Comparison of ENCODE assay signal across 23 cellular contexts in genomic region chr14:68653754-68654153, GRCh38.
DNase-seq lines count a peak whose midpoint lies in the region; ATAC-seq, FAIRE-seq and TF ChIP-seq lines count a peak whose summit lies in the region.
"Had no signal": no experiment of that assay in that cellular context is flagged by ENCODE, and none has a peak within 500 bp of the region (broad histone marks: within the 10 kb centered on the region; RNA-seq: fewer than 3 reads in every experiment).

No MANE protein-coding gene starts in this region.

- H3K36me3 ChIP-seq in SJCRH30, result no peaks in the 10 kb centered on the region
- H3K36me3 ChIP-seq in transverse colon, result no peaks in the 10 kb centered on the region
- H3K36me3 ChIP-seq: adrenal gland, lower lobe of right lung, right lobe of liver had no signal

- no peaks in the 10 kb centered on the region for H3K27me3 ChIP-seq in SJCRH30
- no peaks in the 10 kb centered on the region for H3K27me3 ChIP-seq in transverse colon
- H3K27me3 ChIP-seq: adrenal gland, right lobe of liver had no signal

- peak overlapping the region in 2 of 3 experiments; percentile 20 to 24 for H3K4me3 Mint-ChIP-seq in nephron
- H3K4me3 Mint-ChIP-seq: CD4-positive, alpha-beta memory T cell; WTC11 had no signal

- intact Hi-C loops in transverse colon (cut with DNase I; ENCODE audit: low total_unique reads), result loop anchor here (10.0 kb wide), 1 partner anchor 109 kb away; no protein-coding TSS in a partner anchor

- FAIRE-seq in frontal cortex (lab: Jason Lieb, UNC), result no peak
- FAIRE-seq: H54, K562, kidney, RCC 7860 had no signal

- peaks cover 94% of the 10 kb centered on the region for H3K4me1 Mint-ChIP-seq in nephron

- 80 to 87% methylated on average over 2 of the region's 2 CpGs for WGBS in transverse colon (ENCODE audit: low coverage in 1 of 2), 2 donors

- TF ChIP-seq EP300 in transverse colon (IDR thresholded peaks at IDR 0.05; ENCODE audit: low read depth), result no peak

- H3K4me3 ChIP-seq in SJCRH30, result no peak overlapping the region
- no peak overlapping the region for H3K4me3 ChIP-seq in transverse colon
- H3K4me3 ChIP-seq: adrenal gland, K562, lower lobe of right lung, right lobe of liver, SK-N-MC had no signal

- no peaks in the 10 kb centered on the region for H3K36me3 Mint-ChIP-seq in nephron (ENCODE audit: low read depth)
- H3K36me3 Mint-ChIP-seq: CD4-positive, alpha-beta memory T cell; WTC11 had no signal

- no peaks in the 10 kb centered on the region for H3K27me3 Mint-ChIP-seq in nephron (ENCODE audit: low read depth)
- H3K27me3 Mint-ChIP-seq: CD4-positive, alpha-beta memory T cell had no signal

- peak overlapping the region; percentile 93 for H3K27ac ChIP-seq in SJCRH30
- H3K27ac ChIP-seq in transverse colon, result peak overlapping the region; percentile 76 to 91 (median 84)
- H3K27ac ChIP-seq: adrenal gland, lower lobe of right lung, right lobe of liver, SK-N-MC had no signal

- H3K4me1 ChIP-seq in SJCRH30, result peaks cover 50% of the 10 kb centered on the region
- H3K4me1 ChIP-seq in transverse colon, result peaks cover 20 to 44% (median 29%) of the 10 kb centered on the region in 4 donors

- no peak for DNase-seq in SJCRH30
- DNase-seq in ecto neural progenitor cell (ENCODE audit: low spot score), result peak; percentile 22
- no peak for DNase-seq in transverse colon
- no peak for DNase-seq in frontal cortex (ENCODE audit: low spot score in 2 of 2)
- DNase-seq: caudate nucleus; CD4-positive, alpha-beta memory T cell; erythroblast; kidney; lower lobe of right lung; NCI-H1436; NCI-H510A treated with DMSO at 0.1 percent for 48 hours; stimulated activated CD4-positive, alpha-beta T cell treated with anti-CD3 and anti-CD28 coated beads, Interleukin-15, amount 100 ng/mL, for 24 hours; substantia nigra had no signal

- H3K9me3 Mint-ChIP-seq in nephron, result no peaks in the 10 kb centered on the region
- H3K9me3 Mint-ChIP-seq: WTC11 had no signal

- in situ Hi-C loops in transverse colon (cut with MboI; ENCODE audit: low pct_ligation_motif_present in 1 of 4, low pct_unique_long_range_greater_than_20kb in 1 of 4, low sequenced_read_pairs in 3 of 4), result no loop called here

- no peaks in the 10 kb centered on the region for H3K9me3 ChIP-seq in SJCRH30 (replicated peaks)
- H3K9me3 ChIP-seq in transverse colon, result no peaks in the 10 kb centered on the region
- H3K9me3 ChIP-seq: adrenal gland, lower lobe of right lung, right lobe of liver had no signal

- no peak for TF ChIP-seq POLR2A in transverse colon (IDR thresholded peaks at IDR 0.05)

- ATAC-seq in GM19463 (IDR thresholded peaks at IDR 0.05; ENCODE audit: unreplicated experiment) (no peak), HG02610 (IDR thresholded peaks at IDR 0.05; ENCODE audit: unreplicated experiment) (no peak)
- ATAC-seq: K562, lower lobe of right lung, right lobe of liver, WTC11 had no signal

- peak overlapping the region; percentile 93 to 98 (median 98) for H3K27ac Mint-ChIP-seq in nephron
- H3K27ac Mint-ChIP-seq: WTC11 had no signal

- no peak for TF ChIP-seq CTCF in nephron (IDR thresholded peaks at IDR 0.05; ENCODE audit: unreplicated experiment in 3 of 3)
- no peak for TF ChIP-seq CTCF in transverse colon (IDR thresholded peaks at IDR 0.05)
